Comparison of ENCODE assay signal across 8 cellular contexts in genomic region chr7:55533050-55533728, GRCh38. TPM values are rescaled to one million over a fixed set of nuclear protein-coding genes. Genes with fewer than 3 reads are reported as not detected.
DNase-seq lines count a peak whose midpoint lies in the region; ATAC-seq, FAIRE-seq and TF ChIP-seq lines count a peak whose summit lies in the region.

No MANE protein-coding gene starts in this region.

- no peaks in the 10 kb centered on the region for H3K36me3 ChIP-seq in endothelial cell of umbilical vein (ENCODE audit: control insufficient read depth in 2 of 2, extremely low read depth in 1 of 2, insufficient read depth in 2 of 2, low read length in 2 of 2)

- no peak overlapping the region for H4K5ac ChIP-seq in H9 (ENCODE audit: insufficient read length, low read depth, low read length)

- POLR2A ChIA-PET in activated CD4-positive, alpha-beta memory T cell treated with anti-CD3 and anti-CD28 coated beads for 36 hours (lab: Charles Lee), result interaction anchor here (0.6 to 4.9 kb wide), 13 partner anchors 9 to 224 kb away, joined by 3 to 128 read pairs (median 16); partner anchors contain the start of gene VOPP1
- POLR2A ChIA-PET in endothelial cell of umbilical vein (lab: Charles Lee), result no interaction called here

- no peak overlapping the region for H4K91ac ChIP-seq in H9 (ENCODE audit: insufficient read length, low read depth, low read length)

- H3K4me3 ChIP-seq in NB4 (ENCODE audit: low read depth, low read length), result no peak overlapping the region
- H3K4me3 ChIP-seq in endothelial cell of umbilical vein (replicated peaks in 1 of 3; ENCODE audit: insufficient read depth in 1 of 3, low read depth in 1 of 3, low read length in 3 of 3), result no peak overlapping the region

- peak; percentile 41 for ATAC-seq in HG02571 (IDR thresholded peaks at IDR 0.05; ENCODE audit: unreplicated experiment)

- no peak overlapping the region for H2BK15ac ChIP-seq in H9 (ENCODE audit: low read depth, low read length)

- no peak overlapping the region for H3T11ph ChIP-seq in H9 (ENCODE audit: low read length)

- no peak overlapping the region for H2AK5ac ChIP-seq in H9 (ENCODE audit: insufficient read length, low read length)

- peaks cover 6% of the 10 kb centered on the region for H3K79me1 ChIP-seq in H9 (ENCODE audit: insufficient read depth, low read depth, low read length, poor library complexity, severe bottlenecking)

- FAIRE-seq in endothelial cell of umbilical vein (lab: Jason Lieb, UNC), result peak; percentile 85

- WGBS in H9 (ENCODE audit: extremely low coverage, insufficient read length, low lambda C conversion rate), result no CpG with 5 or more reads among the region's 4 CpGs

- no peaks in the 10 kb centered on the region for H3K9me3 ChIP-seq in endothelial cell of umbilical vein (replicated peaks; ENCODE audit: control insufficient read depth, insufficient read depth, low read length)
- H3K9me3 ChIP-seq in H9 (ENCODE audit: control insufficient read depth, low read depth, low read length), result no peaks in the 10 kb centered on the region

- in situ Hi-C loops in GM13977 (cut with MboI; ENCODE audit: low pct_unique_long_range_greater_than_20kb, low sequenced_read_pairs, unreplicated experiment), result no loop called here

- H4K20me1 ChIP-seq in endothelial cell of umbilical vein (replicated peaks; ENCODE audit: control insufficient read depth, extremely low read depth, insufficient read depth, low read length), result no peaks in the 10 kb centered on the region
- H4K20me1 ChIP-seq in H9 (ENCODE audit: control insufficient read depth, insufficient read depth, insufficient read length), result peaks cover 2% of the 10 kb centered on the region

- no peak overlapping the region for H3K14ac ChIP-seq in H9 (ENCODE audit: insufficient read depth, low read length)

- intact Hi-C loops in activated CD4-positive, alpha-beta memory T cell treated with anti-CD3 and anti-CD28 coated beads for 36 hours (cut with micrococcal nuclease), result loop anchor here (1.0 to 10.0 kb wide), 4 partner anchors 25 to 538 kb away; partner anchors contain the start of genes CCT6A and PSPH
- intact Hi-C loops in endothelial cell of umbilical vein (cut with micrococcal nuclease) (no loop called here), Calu3 (cut with micrococcal nuclease; ENCODE audit: unreplicated experiment) (no loop called here)

- no peak overlapping the region for H3K4me2 ChIP-seq in endothelial cell of umbilical vein (ENCODE audit: insufficient read depth, low read length)
- H3K4me2 ChIP-seq in H9 (ENCODE audit: insufficient read depth, insufficient read length, low read length), result no peak overlapping the region

- no peaks in the 10 kb centered on the region for H3K27me3 Mint-ChIP-seq in activated CD4-positive, alpha-beta memory T cell treated with anti-CD3 and anti-CD28 coated beads for 36 hours
- H3K27me3 Mint-ChIP-seq in Calu3 (ENCODE audit: unreplicated experiment), result no peaks in the 10 kb centered on the region
- H3K27me3 Mint-ChIP-seq in H9 (ENCODE audit: low read depth), result no peaks in the 10 kb centered on the region

- no peaks in the 10 kb centered on the region for H3K9me1 ChIP-seq in endothelial cell of umbilical vein (replicated peaks; ENCODE audit: control insufficient read depth, extremely low read depth, insufficient read depth, low read length)

- TF ChIP-seq POLR2A in NB4 (IDR thresholded peaks at IDR 0.05; ENCODE audit: extremely low read depth, insufficient read length) (no peak), endothelial cell of umbilical vein (IDR thresholded peaks at IDR 0.05; ENCODE audit: low read depth, low read length) (no peak)

- no peak overlapping the region for H4K8ac ChIP-seq in H9 (replicated peaks; ENCODE audit: insufficient read length, low read depth, low read length)

- H2BK5ac ChIP-seq in H9 (ENCODE audit: insufficient read length, low read length), result no peak overlapping the region

- dilution Hi-C loops in endothelial cell of umbilical vein (cut with MboI; ENCODE audit: extremely low pct_ligation_motif_present, low sequenced_read_pairs), result no loop called here

- H3K4ac ChIP-seq in H9 (ENCODE audit: low read depth, low read length), result no peak overlapping the region

- CTCF ChIA-PET in activated CD4-positive, alpha-beta memory T cell treated with anti-CD3 and anti-CD28 coated beads for 36 hours (lab: Charles Lee), result interaction anchor here (0.6 to 3.7 kb wide), 13 partner anchors 13 to 598 kb away, joined by 3 to 20 read pairs (median 7); partner anchors contain the start of gene VOPP1
- CTCF ChIA-PET in endothelial cell of umbilical vein (lab: Charles Lee), result interaction anchor here (0.8 to 1.6 kb wide), 10 partner anchors 9 to 110 kb away, joined by 3 to 10 read pairs (median 4); no protein-coding TSS in a partner anchor
- CTCF ChIA-PET in Calu3 (lab: Charles Lee), result interaction anchor here (0.5 to 0.7 kb wide), 4 partner anchors 42 to 1342 kb away, joined by 3 read pairs; no protein-coding TSS in a partner anchor

- H3K4me3 Mint-ChIP-seq in activated CD4-positive, alpha-beta memory T cell treated with anti-CD3 and anti-CD28 coated beads for 36 hours, result peak overlapping the region; percentile 66
- H3K4me3 Mint-ChIP-seq in Calu3 (ENCODE audit: low read depth, unreplicated experiment) (no peak overlapping the region), H9 (no peak overlapping the region)

- H3K27ac ChIP-seq in endothelial cell of umbilical vein (ENCODE audit: insufficient read depth, low read depth, low read length) (peak overlapping the region; percentile 10), H9 (ENCODE audit: insufficient read length, low read depth, low read length) (no peak overlapping the region)

- H3K23me2 ChIP-seq in H9 (ENCODE audit: insufficient read length, low read depth, low read length, poor library complexity, severe bottlenecking), result no peaks in the 10 kb centered on the region

- H3K4me1 ChIP-seq in endothelial cell of umbilical vein (ENCODE audit: control insufficient read depth, extremely low read depth, insufficient read depth, low read length), result peaks cover 11% of the 10 kb centered on the region
- H3K4me1 ChIP-seq in H9 (ENCODE audit: insufficient read depth, low read length), result peaks cover 4% of the 10 kb centered on the region; the same call in 1 of the 2 replicates

- H3K79me2 ChIP-seq in endothelial cell of umbilical vein (ENCODE audit: control insufficient read depth, insufficient read depth, low read length) (peaks cover 94% of the 10 kb centered on the region), H9 (ENCODE audit: insufficient read depth, low read length) (peaks cover 11% of the 10 kb centered on the region; the same call in 1 of the 2 replicates)

- no peak overlapping the region for H3K9ac ChIP-seq in endothelial cell of umbilical vein (replicated peaks; ENCODE audit: extremely low read depth, insufficient read depth, low read length)
- no peak overlapping the region for H3K9ac ChIP-seq in H9 (ENCODE audit: extremely low read depth, insufficient read length, low read length)

- no peak overlapping the region for H2AFZ ChIP-seq in endothelial cell of umbilical vein (ENCODE audit: low read depth, low read length)
- H2AFZ ChIP-seq in H9 (ENCODE audit: low read length), result no peak overlapping the region

- H3K4me1 Mint-ChIP-seq in activated CD4-positive, alpha-beta memory T cell treated with anti-CD3 and anti-CD28 coated beads for 36 hours (ENCODE audit: low read depth), result peaks cover 88% of the 10 kb centered on the region
- H3K4me1 Mint-ChIP-seq in Calu3 (ENCODE audit: low read depth, unreplicated experiment), result peaks cover 39% of the 10 kb centered on the region
- H3K4me1 Mint-ChIP-seq in H9, result peaks cover 58 to 65% of the 10 kb centered on the region in 2 experiments

- H2BK20ac ChIP-seq in H9 (ENCODE audit: low read depth, low read length, poor library complexity, severe bottlenecking), result no peak overlapping the region

- peak overlapping the region; percentile 97 for H3K27ac Mint-ChIP-seq in activated CD4-positive, alpha-beta memory T cell treated with anti-CD3 and anti-CD28 coated beads for 36 hours
- no peak overlapping the region for H3K27ac Mint-ChIP-seq in Calu3 (ENCODE audit: unreplicated experiment)
- H3K27ac Mint-ChIP-seq in H9, result peak overlapping the region in 1 of 3 experiments; percentile 88; a peak in 4 of 7 replicates

- BruUV-seq in endothelial cell of umbilical vein (replicated peaks; lab: Mats Ljungman, UMichigan) (no TSS peak), Calu3 (replicated peaks; lab: Mats Ljungman, UMichigan) (no TSS peak)

- H3K23ac ChIP-seq in H9 (ENCODE audit: insufficient read length, low read depth, low read length), result no peak overlapping the region

- H3K18ac ChIP-seq in H9 (ENCODE audit: insufficient read length, low read depth, low read length), result no peak overlapping the region

- no peaks in the 10 kb centered on the region for H3K27me3 ChIP-seq in endothelial cell of umbilical vein (ENCODE audit: control insufficient read depth in 2 of 2, insufficient read depth in 2 of 2, low read length in 2 of 2)
- H3K27me3 ChIP-seq in H9 (ENCODE audit: insufficient read depth, low read length), result no peaks in the 10 kb centered on the region

- peak; percentile 80 for DNase-seq in GM13977 (ENCODE audit: low spot score)
- peak; percentile 92 for DNase-seq in NB4 (ENCODE audit: low read depth)
- DNase-seq in activated CD4-positive, alpha-beta memory T cell treated with anti-CD3 and anti-CD28 coated beads for 36 hours, result peak; percentile 91
- DNase-seq in endothelial cell of umbilical vein (ENCODE audit: low read depth, low spot score), result peak; percentile 38
- peak; percentile 55 to 60 for DNase-seq in stimulated activated CD4-positive, alpha-beta T cell treated with anti-CD3 and anti-CD28 coated beads, Interleukin-12 subunit alpha, Interleukin-12 subunit beta, amount 100 ng/mL, for 24 hours (ENCODE audit: low read depth in 2 of 2)
- no peak for DNase-seq in Calu3
- DNase-seq in H9, result no peak

- no peak overlapping the region for H2BK12ac ChIP-seq in H9 (ENCODE audit: insufficient read length, low read depth, low read length)

- TF ChIP-seq CTCF in GM13977 (IDR thresholded peaks at IDR 0.05; ENCODE audit: extremely low read depth, insufficient read depth, missing control alignments), result no peak
- no peak for TF ChIP-seq CTCF in NB4 (IDR thresholded peaks at IDR 0.05; ENCODE audit: low read depth, low read length)
- no peak for TF ChIP-seq CTCF in endothelial cell of umbilical vein (IDR thresholded peaks at IDR 0.05; ENCODE audit: extremely low read depth in 1 of 2, insufficient read depth in 1 of 2, low read depth in 1 of 2, low read length in 2 of 2)
- TF ChIP-seq CTCF in Calu3 (IDR thresholded peaks at IDR 0.05; ENCODE audit: unreplicated experiment), result no peak
- no peak for TF ChIP-seq CTCF in H9 (conservative IDR thresholded peaks at IDR 0.05)

- no peaks in the 10 kb centered on the region for H3K9me3 Mint-ChIP-seq in activated CD4-positive, alpha-beta memory T cell treated with anti-CD3 and anti-CD28 coated beads for 36 hours
- no peaks in the 10 kb centered on the region for H3K9me3 Mint-ChIP-seq in Calu3 (ENCODE audit: low read depth, unreplicated experiment)
- no peaks in the 10 kb centered on the region for H3K9me3 Mint-ChIP-seq in H9

- no peak overlapping the region for H3K56ac ChIP-seq in H9 (ENCODE audit: insufficient read length, low read depth, low read length)

- peaks cover 15% of the 10 kb centered on the region for H3K36me3 Mint-ChIP-seq in activated CD4-positive, alpha-beta memory T cell treated with anti-CD3 and anti-CD28 coated beads for 36 hours
- no peaks in the 10 kb centered on the region for H3K36me3 Mint-ChIP-seq in Calu3 (ENCODE audit: insufficient read depth, unreplicated experiment)
- H3K36me3 Mint-ChIP-seq in H9 (ENCODE audit: insufficient read depth in 1 of 3, low read depth in 3 of 3), result peaks cover 0 to 2% (median 0%) of the 10 kb centered on the region in 3 experiments; a peak in 2 of 7 replicates

- no peak overlapping the region for H2BK120ac ChIP-seq in H9 (ENCODE audit: low read depth, low read length, poor library complexity, severe bottlenecking)

RNA-seq across cellular contexts. Expression of gene VOPP1, which starts 39.1 kb away (rescaled TPM):
- 10 to 100 TPM; 64.9 to 67.2 TPM for total RNA-seq in activated CD4-positive, alpha-beta memory T cell treated with anti-CD3 and anti-CD28 coated beads for 36 hours
- total RNA-seq in endothelial cell of umbilical vein, result 154 and 159 TPM in 2 replicates
- polyA plus RNA-seq in endothelial cell of umbilical vein, result 85.6 and 86.2 TPM in 2 replicates
- polyA plus RNA-seq in endothelial cell of umbilical vein (2011; cell fraction: cytosol; rRNA removed), result 75.4 and 78.2 TPM in 2 replicates
- 48.0 and 51.2 TPM in 2 replicates for polyA plus RNA-seq in endothelial cell of umbilical vein (2011; cell fraction: nucleus; rRNA removed)
- polyA plus RNA-seq in endothelial cell of umbilical vein (2012), result 105 and 140 TPM in 2 replicates
- 159 and 181 TPM in 2 replicates for polyA minus RNA-seq in endothelial cell of umbilical vein
- polyA minus RNA-seq in endothelial cell of umbilical vein (2011; cell fraction: cytosol; rRNA and poly(A)+ RNA removed), result 29.9 TPM
- 54.7 and 67.8 TPM in 2 replicates for polyA minus RNA-seq in endothelial cell of umbilical vein (2011; cell fraction: nucleus; rRNA and poly(A)+ RNA removed)
- total RNA-seq in Calu3 (2022), result 106 and 128 TPM in 2 replicates
- 55.7 and 56.8 TPM in 2 replicates for total RNA-seq in H9 (2021)

Comparison
In these comparisons a context has a peak if more than half of its experiments do, and no peak if none do; other contexts are left out.
1. DNase-seq: peak in GM13977 (single experiment), NB4 (single experiment), activated CD4-positive, alpha-beta memory T cell treated with anti-CD3 and anti-CD28 coated beads for 36 hours (single experiment), endothelial cell of umbilical vein (single experiment) and stimulated activated CD4-positive, alpha-beta T cell treated with anti-CD3 and anti-CD28 coated beads, Interleukin-12 subunit alpha, Interleukin-12 subunit beta, amount 100 ng/mL, for 24 hours (2 of 2); none in Calu3 (single experiment) and H9 (single experiment).